In the genomic region with DNA sequence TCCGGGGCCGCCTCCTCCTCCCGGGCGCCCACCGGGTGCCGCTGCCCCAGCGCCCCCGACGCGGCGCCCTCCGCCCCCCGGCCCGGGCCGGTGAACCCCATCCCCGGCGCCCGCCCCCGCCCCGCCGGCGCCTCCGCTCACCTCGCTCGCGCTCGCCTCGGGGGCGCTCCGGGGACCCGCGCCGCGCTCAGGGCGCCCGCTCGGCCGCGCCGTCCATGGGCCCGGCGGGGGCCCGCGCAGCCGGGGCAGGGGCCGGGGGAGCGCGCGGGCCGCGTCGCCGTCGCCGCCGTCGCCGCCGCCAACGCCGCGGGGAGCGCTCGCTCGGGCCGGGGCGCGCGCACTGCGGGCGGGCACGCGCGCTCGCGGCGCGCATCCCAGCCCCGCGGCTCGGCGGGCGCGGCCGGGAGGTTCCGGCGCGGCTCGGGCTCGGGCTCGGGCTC, we compare ENCODE assay signal across 11 cellular contexts. TPM values are rescaled to one million over a fixed set of nuclear protein-coding genes. Genes with fewer than 3 reads are reported as not detected.
DNase-seq lines count a peak whose midpoint lies in the region; ATAC-seq and TF ChIP-seq lines count a peak whose summit lies in the region.
"Had no signal": no experiment of that assay in that cellular context is flagged by ENCODE, and none has a peak within 500 bp of the region (broad histone marks: within the 10 kb centered on the region; RNA-seq: fewer than 3 reads in every experiment).

No MANE protein-coding gene starts in this region.

- no peak overlapping the region for H3K27ac Mint-ChIP-seq in CD8-positive, alpha-beta T cell
- H3K27ac Mint-ChIP-seq in activated T-helper 2 cell treated with anti-CD3 and anti-CD28 coated beads, Interferon-gamma antibody, Interleukin-2, Interleukin-4, amounts not matched to agents 10 μg/mL and 5 μg/mL and 100 μg/mL, durations not matched to agents 14 hours and 24 hours and 36 hours = no peak overlapping the region
- H3K27ac Mint-ChIP-seq: activated naive CD8-positive, alpha-beta T cell treated with anti-CD3 and anti-CD28 coated beads, Interleukin-2, amount 50 U/mL, for 24 hours had no signal

- ATAC-seq in CD8-positive, alpha-beta T cell = peak; percentile 3
- ATAC-seq in GM18517 (IDR thresholded peaks at IDR 0.05; ENCODE audit: unreplicated experiment) = no peak

- peaks cover 38% of the 10 kb centered on the region for H3K4me1 Mint-ChIP-seq in CD8-positive, alpha-beta T cell (ENCODE audit: low read depth)
- H3K4me1 Mint-ChIP-seq in activated T-helper 2 cell treated with anti-CD3 and anti-CD28 coated beads, Interferon-gamma antibody, Interleukin-2, Interleukin-4, amounts not matched to agents 10 μg/mL and 5 μg/mL and 100 μg/mL, durations not matched to agents 14 hours and 24 hours and 36 hours (ENCODE audit: low read depth) = no peaks in the 10 kb centered on the region

- POLR2A ChIA-PET in CD8-positive, alpha-beta T cell (lab: Charles Lee) = no interaction called here

- no peak overlapping the region for H3K4me3 Mint-ChIP-seq in CD8-positive, alpha-beta T cell
- no peak overlapping the region for H3K4me3 Mint-ChIP-seq in activated T-helper 2 cell treated with anti-CD3 and anti-CD28 coated beads, Interferon-gamma antibody, Interleukin-2, Interleukin-4, amounts not matched to agents 10 μg/mL and 5 μg/mL and 100 μg/mL, durations not matched to agents 14 hours and 24 hours and 36 hours (ENCODE audit: low read depth)
- H3K4me3 Mint-ChIP-seq: activated naive CD8-positive, alpha-beta T cell treated with anti-CD3 and anti-CD28 coated beads, Interleukin-2, amount 50 U/mL, for 24 hours had no signal

- H3K27me3 Mint-ChIP-seq in CD8-positive, alpha-beta T cell (ENCODE audit: low read depth) = no peaks in the 10 kb centered on the region
- peaks cover 35% of the 10 kb centered on the region for H3K27me3 Mint-ChIP-seq in activated T-helper 2 cell treated with anti-CD3 and anti-CD28 coated beads, Interferon-gamma antibody, Interleukin-2, Interleukin-4, amounts not matched to agents 10 μg/mL and 5 μg/mL and 100 μg/mL, durations not matched to agents 14 hours and 24 hours and 36 hours (ENCODE audit: low read depth)

- no peak for TF ChIP-seq CTCF in CD8-positive, alpha-beta T cell (IDR thresholded peaks at IDR 0.05)
- no peak for TF ChIP-seq CTCF in fibroblast of villous mesenchyme (IDR thresholded peaks at IDR 0.05; ENCODE audit: insufficient read depth, low read depth, low read length)
- no peak for TF ChIP-seq CTCF in retinal pigment epithelial cell (conservative IDR thresholded peaks at IDR 0.05; ENCODE audit: low read depth, low read length)

- H3K4me1 ChIP-seq in CD8-positive, alpha-beta T cell (ENCODE audit: insufficient read depth, low read length) = peaks cover 54% of the 10 kb centered on the region

- no peaks in the 10 kb centered on the region for H3K36me3 Mint-ChIP-seq in CD8-positive, alpha-beta T cell
- H3K36me3 Mint-ChIP-seq in activated T-helper 2 cell treated with anti-CD3 and anti-CD28 coated beads, Interferon-gamma antibody, Interleukin-2, Interleukin-4, amounts not matched to agents 10 μg/mL and 5 μg/mL and 100 μg/mL, durations not matched to agents 14 hours and 24 hours and 36 hours (ENCODE audit: low read depth) = no peaks in the 10 kb centered on the region

- intact Hi-C loops in CD8-positive, alpha-beta T cell (cut with DNase I, micrococcal nuclease) = loop anchor here (2.0 to 5.0 kb wide), 8 partner anchors 34 to 644 kb away; a partner anchor contains a TSS
- intact Hi-C loops in activated T-helper 2 cell treated with anti-CD3 and anti-CD28 coated beads, Interferon-gamma antibody, Interleukin-2, Interleukin-4, amounts not matched to agents 10 μg/mL and 5 μg/mL and 100 μg/mL, durations not matched to agents 14 hours and 24 hours and 36 hours (cut with micrococcal nuclease) = loop anchor here (5.0 to 10.0 kb wide), 3 partner anchors 34 to 573 kb away; no protein-coding TSS in a partner anchor

- H3K9me3 ChIP-seq in CD8-positive, alpha-beta T cell (ENCODE audit: low read length) = no peaks in the 10 kb centered on the region
- H3K9me3 ChIP-seq in MG63 = no peaks in the 10 kb centered on the region

- CTCF ChIA-PET in CD8-positive, alpha-beta T cell (lab: Charles Lee) = interaction anchor here (8.9 kb wide), 1 partner anchor 25 kb away, joined by 170 read pairs; no protein-coding TSS in a partner anchor

- peak overlapping the region; percentile 63 for H3K4me3 ChIP-seq in CD8-positive, alpha-beta T cell (ENCODE audit: low read depth, low read length)
- H3K4me3 ChIP-seq in MG63 (peak overlapping the region; percentile 58), fibroblast of villous mesenchyme (ENCODE audit: low read depth, low read length) (peak overlapping the region; percentile 60), retinal pigment epithelial cell (ENCODE audit: low read length) (peak overlapping the region; percentile 56)

- H3K27ac ChIP-seq in CD8-positive, alpha-beta T cell (ENCODE audit: low read depth, low read length) = no peak overlapping the region

- no peaks in the 10 kb centered on the region for H3K27me3 ChIP-seq in CD8-positive, alpha-beta T cell (ENCODE audit: insufficient read depth, low read length)
- H3K27me3 ChIP-seq in MG63 = peaks cover 16% of the 10 kb centered on the region

- DNase-seq in CD8-positive, alpha-beta T cell = peak in 1 of 7 experiments; percentile 20
- DNase-seq in MG63 (no peak), fibroblast of villous mesenchyme (ENCODE audit: low read depth) (no peak), retinal pigment epithelial cell (ENCODE audit: low read depth) (no peak), iPS-NIHi11 (ENCODE audit: low spot score) (no peak)
- no peak for DNase-seq in activated T-helper 2 cell treated with anti-CD3 and anti-CD28 coated beads, Interferon-gamma antibody, Interleukin-2, Interleukin-4, amounts not matched to agents 10 μg/mL and 5 μg/mL and 100 μg/mL, durations not matched to agents 14 hours and 24 hours and 36 hours (ENCODE audit: low spot score)
- DNase-seq in activated CD4-positive, CD25-positive, alpha-beta regulatory T cell (lab: John Stamatoyannopoulos, UW) = no peak

- no peaks in the 10 kb centered on the region for H3K36me3 ChIP-seq in CD8-positive, alpha-beta T cell (ENCODE audit: insufficient read depth, low read length)
- no peaks in the 10 kb centered on the region for H3K36me3 ChIP-seq in MG63

- no peaks in the 10 kb centered on the region for H3K9me3 Mint-ChIP-seq in CD8-positive, alpha-beta T cell
- no peaks in the 10 kb centered on the region for H3K9me3 Mint-ChIP-seq in activated T-helper 2 cell treated with anti-CD3 and anti-CD28 coated beads, Interferon-gamma antibody, Interleukin-2, Interleukin-4, amounts not matched to agents 10 μg/mL and 5 μg/mL and 100 μg/mL, durations not matched to agents 14 hours and 24 hours and 36 hours
- H3K9me3 Mint-ChIP-seq: activated naive CD8-positive, alpha-beta T cell treated with anti-CD3 and anti-CD28 coated beads, Interleukin-2, amount 50 U/mL, for 24 hours had no signal

RNA-seq across cellular contexts. Expression of a gene that starts 0.3 kb away (rescaled TPM):
- total RNA-seq in CD8-positive, alpha-beta T cell = 100 to 1,000 TPM; 123 to 130 TPM
- total RNA-seq in MG63 (2014; rRNA removed; shearing (Covaris generic); ENCODE audit: low replicate concordance) = 1.1 and 4.5 TPM in 2 replicates
- 0.64 and 0.86 TPM in 2 replicates for total RNA-seq in fibroblast of villous mesenchyme
- total RNA-seq in activated T-helper 2 cell treated with anti-CD3 and anti-CD28 coated beads, Interferon-gamma antibody, Interleukin-2, Interleukin-4, amounts not matched to agents 10 μg/mL and 5 μg/mL and 100 μg/mL, durations not matched to agents 14 hours and 24 hours and 36 hours = 1.2 and 1.8 TPM in 2 replicates

RNA-seq across cellular contexts. Expression of a gene that starts 13.3 kb away (rescaled TPM):
- not detected for total RNA-seq in CD8-positive, alpha-beta T cell
- not detected in 2 replicates for total RNA-seq in MG63 (2014; rRNA removed; shearing (Covaris generic); ENCODE audit: low replicate concordance)
- not detected in 2 replicates for total RNA-seq in fibroblast of villous mesenchyme
- not detected in 2 replicates for total RNA-seq in activated T-helper 2 cell treated with anti-CD3 and anti-CD28 coated beads, Interferon-gamma antibody, Interleukin-2, Interleukin-4, amounts not matched to agents 10 μg/mL and 5 μg/mL and 100 μg/mL, durations not matched to agents 14 hours and 24 hours and 36 hours
- total RNA-seq: Daoy; T-helper 2 cell treated with Interferon-gamma antibody and Interleukin-4, amounts not matched to agents 100 ng/mL and 5 ng/mL, for 36 hours had no signal

RNA-seq across cellular contexts. Expression of a gene that starts 26.3 kb away (rescaled TPM):
- not detected for total RNA-seq in CD8-positive, alpha-beta T cell
- total RNA-seq in MG63 (2014; rRNA removed; shearing (Covaris generic); ENCODE audit: low replicate concordance) = not detected in 2 replicates
- not detected in 2 replicates for total RNA-seq in fibroblast of villous mesenchyme
- not detected in 2 replicates for total RNA-seq in activated T-helper 2 cell treated with anti-CD3 and anti-CD28 coated beads, Interferon-gamma antibody, Interleukin-2, Interleukin-4, amounts not matched to agents 10 μg/mL and 5 μg/mL and 100 μg/mL, durations not matched to agents 14 hours and 24 hours and 36 hours
- total RNA-seq: Daoy; T-helper 2 cell treated with Interferon-gamma antibody and Interleukin-4, amounts not matched to agents 100 ng/mL and 5 ng/mL, for 36 hours had no signal

RNA-seq across cellular contexts. Expression of a gene that starts 36.5 kb away (rescaled TPM):
- not detected for total RNA-seq in CD8-positive, alpha-beta T cell
- not detected in 2 replicates for total RNA-seq in MG63 (2014; rRNA removed; shearing (Covaris generic); ENCODE audit: low replicate concordance)
- not detected in 2 replicates for total RNA-seq in fibroblast of villous mesenchyme
- not detected in 2 replicates for total RNA-seq in activated T-helper 2 cell treated with anti-CD3 and anti-CD28 coated beads, Interferon-gamma antibody, Interleukin-2, Interleukin-4, amounts not matched to agents 10 μg/mL and 5 μg/mL and 100 μg/mL, durations not matched to agents 14 hours and 24 hours and 36 hours
- total RNA-seq: Daoy; T-helper 2 cell treated with Interferon-gamma antibody and Interleukin-4, amounts not matched to agents 100 ng/mL and 5 ng/mL, for 36 hours had no signal

RNA-seq across cellular contexts. Expression of a gene that starts 50.2 kb away (rescaled TPM):
- not detected for total RNA-seq in CD8-positive, alpha-beta T cell
- total RNA-seq in MG63 (2014; rRNA removed; shearing (Covaris generic); ENCODE audit: low replicate concordance) = not detected in 2 replicates
- total RNA-seq in fibroblast of villous mesenchyme = not detected in 2 replicates
- total RNA-seq in activated T-helper 2 cell treated with anti-CD3 and anti-CD28 coated beads, Interferon-gamma antibody, Interleukin-2, Interleukin-4, amounts not matched to agents 10 μg/mL and 5 μg/mL and 100 μg/mL, durations not matched to agents 14 hours and 24 hours and 36 hours = not detected in 2 replicates
- total RNA-seq: Daoy; T-helper 2 cell treated with Interferon-gamma antibody and Interleukin-4, amounts not matched to agents 100 ng/mL and 5 ng/mL, for 36 hours had no signal

Comparison
In these comparisons a context has a peak if more than half of its experiments do, and no peak if none do; other contexts are left out.
1. RNA of a gene that starts 0.3 kb away (total RNA-seq): 123 to 130 TPM in CD8-positive, alpha-beta T cell; 1.1 to 4.5 TPM in MG63, 1.2 to 1.8 TPM in activated T-helper 2 cell treated with anti-CD3 and anti-CD28 coated beads, Interferon-gamma antibody, Interleukin-2, Interleukin-4, amounts not matched to agents 10 μg/mL and 5 μg/mL and 100 μg/mL, durations not matched to agents 14 hours and 24 hours and 36 hours and 0.64 to 0.86 TPM in fibroblast of villous mesenchyme; every median in the first group is over 10 times any median in the second.
2. Peak in every context shown above with its lines, with median percentiles within 50 percentile points of each other: H3K4me3 ChIP-seq.